In the genomic region with DNA sequence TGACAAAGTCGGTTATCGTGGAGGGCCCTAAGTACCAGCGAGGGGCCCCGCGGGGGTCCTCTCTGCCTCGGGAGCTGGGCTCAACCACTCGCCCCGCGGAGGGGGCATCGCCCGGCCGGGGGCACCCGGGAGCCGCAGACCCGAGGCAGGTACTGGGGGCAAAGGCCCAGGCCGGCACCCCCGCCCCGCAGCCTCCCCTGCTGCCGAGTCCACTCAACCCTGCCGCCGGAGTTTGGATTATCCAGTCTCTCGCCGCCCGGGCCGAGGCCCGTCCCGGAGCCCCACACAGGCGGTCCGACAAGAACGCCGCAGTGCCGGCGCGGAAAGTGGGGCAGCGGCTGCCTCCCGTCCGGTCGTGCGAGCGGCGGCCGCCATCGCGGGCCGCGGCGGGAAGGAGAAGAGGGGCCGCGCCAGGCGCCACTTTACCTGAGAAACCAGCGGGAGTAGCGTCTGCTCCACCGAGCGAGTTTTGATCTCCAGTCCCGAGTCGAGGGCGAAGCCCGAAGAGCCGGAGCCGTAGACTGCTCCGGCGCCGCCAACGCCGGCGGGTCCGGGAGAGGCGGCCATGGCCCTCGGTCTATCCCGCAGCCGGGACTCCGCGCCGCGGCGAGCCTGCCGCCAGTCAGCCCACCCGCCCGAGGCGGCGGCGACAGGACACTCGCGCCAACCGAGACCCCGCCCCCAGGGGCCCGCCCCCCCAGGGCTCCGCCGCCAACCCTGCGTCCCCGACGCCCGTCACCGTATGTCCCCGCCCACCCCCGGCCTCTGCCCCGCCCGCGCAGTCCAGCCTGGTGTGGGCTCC, we compare ENCODE assay signal across 8 cellular contexts. TPM values are rescaled to one million over a fixed set of nuclear protein-coding genes. Genes with fewer than 3 reads are reported as not detected.
A peak's percentile ranks its signal among the peaks of the same experiment; 100 is the strongest.
DNase-seq lines count a peak whose midpoint lies in the region; ATAC-seq, FAIRE-seq and TF ChIP-seq lines count a peak whose summit lies in the region.

A gene with protein sequence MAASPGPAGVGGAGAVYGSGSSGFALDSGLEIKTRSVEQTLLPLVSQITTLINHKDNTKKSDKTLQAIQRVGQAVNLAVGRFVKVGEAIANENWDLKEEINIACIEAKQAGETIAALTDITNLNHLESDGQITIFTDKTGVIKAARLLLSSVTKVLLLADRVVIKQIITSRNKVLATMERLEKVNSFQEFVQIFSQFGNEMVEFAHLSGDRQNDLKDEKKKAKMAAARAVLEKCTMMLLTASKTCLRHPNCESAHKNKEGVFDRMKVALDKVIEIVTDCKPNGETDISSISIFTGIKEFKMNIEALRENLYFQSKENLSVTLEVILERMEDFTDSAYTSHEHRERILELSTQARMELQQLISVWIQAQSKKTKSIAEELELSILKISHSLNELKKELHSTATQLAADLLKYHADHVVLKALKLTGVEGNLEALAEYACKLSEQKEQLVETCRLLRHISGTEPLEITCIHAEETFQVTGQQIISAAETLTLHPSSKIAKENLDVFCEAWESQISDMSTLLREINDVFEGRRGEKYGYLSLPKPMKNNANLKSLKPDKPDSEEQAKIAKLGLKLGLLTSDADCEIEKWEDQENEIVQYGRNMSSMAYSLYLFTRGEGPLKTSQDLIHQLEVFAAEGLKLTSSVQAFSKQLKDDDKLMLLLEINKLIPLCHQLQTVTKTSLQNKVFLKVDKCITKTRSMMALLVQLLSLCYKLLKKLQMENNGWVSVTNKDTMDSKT (minus strand): TSS at position 624 of the 802 bp plus-strand sequence. CDS start 57 bp downstream, at position 567.

- H3K4me1 ChIP-seq in ascending aorta = peaks cover 0 to 14% of the 10 kb centered on the region in 2 donors
- H3K4me1 ChIP-seq in hepatocyte (ENCODE audit: insufficient read depth) = peaks cover 14% of the 10 kb centered on the region

- H3K36me3 ChIP-seq in ascending aorta (no peaks in the 10 kb centered on the region), hepatocyte (replicated peaks; ENCODE audit: insufficient read depth, low read depth) (no peaks in the 10 kb centered on the region)

- peak within 1 kb of the TSS; percentile 64 for H2AFZ ChIP-seq in hepatocyte

- peak within 1 kb of the TSS; percentile 94 to 99 for H3K27ac ChIP-seq in ascending aorta
- peak within 1 kb of the TSS; percentile 98 for H3K27ac ChIP-seq in hepatocyte

- H3K27me3 ChIP-seq in ascending aorta (no peaks in the 10 kb centered on the region), hepatocyte (no peaks in the 10 kb centered on the region)

- 0 out of 2 replicates have a peak, but pooled peaks have one; percentile 52 for TF ChIP-seq POLR2A in GM12891 (IDR thresholded peaks at IDR 0.05; ENCODE audit: low read depth, low read length)

- H3K4me2 ChIP-seq in hepatocyte = peak within 1 kb of the TSS; percentile 92

- DNase-seq in GM12891 (ENCODE audit: insufficient read length, low spot score) (peak; percentile 75), NCI-H1048 (lab: John Stamatoyannopoulos, UW) (peak; percentile 75), T-helper 22 cell (ENCODE audit: low read depth) (peak; percentile 84), ascending aorta (ENCODE audit: low spot score in 2 of 2) (peak; percentile 81 to 98), hepatocyte (ENCODE audit: low spot score) (peak; percentile 96), sciatic nerve (ENCODE audit: low spot score) (peak; percentile 97), kidney tubule cell (ENCODE audit: low spot score) (no peak)

- TF ChIP-seq CTCF in ascending aorta (IDR thresholded peaks at IDR 0.05) (no peak), hepatocyte (IDR thresholded peaks at IDR 0.05; ENCODE audit: poor library complexity) (no peak)

- intact Hi-C loops in ascending aorta (cut with DNase I) (loop anchor here (1.0 to 5.0 kb wide), 6 partner anchors 24 to 536 kb away; a partner anchor contains a TSS), sciatic nerve (cut with DNase I) (no loop called here)

- no peaks in the 10 kb centered on the region for H3K9me2 ChIP-seq in hepatocyte (replicated peaks; ENCODE audit: insufficient read depth)

- under 1% methylated on average over 76 of the region's 99 CpGs for WGBS in hepatocyte (ENCODE audit: low lambda C conversion rate, missing lambda C conversion rate)

- no peaks in the 10 kb centered on the region for H4K20me1 ChIP-seq in hepatocyte (ENCODE audit: insufficient read depth, poor library complexity, severe bottlenecking)

- FAIRE-seq in GM12891 (lab: Jason Lieb, UNC) = peak; percentile 80

- no peaks in the 10 kb centered on the region for H3K9me3 ChIP-seq in ascending aorta
- H3K9me3 ChIP-seq in hepatocyte (ENCODE audit: low read depth) = no peaks in the 10 kb centered on the region

- ATAC-seq in HG02588 (IDR thresholded peaks at IDR 0.05; ENCODE audit: unreplicated experiment) (peak; percentile 61), sciatic nerve (peak; percentile 98)

- H3K4me3 ChIP-seq in ascending aorta = peak within 1 kb of the TSS; percentile 87 to 98
- H3K4me3 ChIP-seq in hepatocyte = peak within 1 kb of the TSS; percentile 94

- H3K79me2 ChIP-seq in hepatocyte = peaks cover 36% of the 10 kb centered on the region

TF ChIP-seq in GM12891, 5 proteins besides CTCF, POLR2A, EP300 and RAD21:
- TF ChIP-seq POU2F2 (IDR thresholded peaks at IDR 0.05; ENCODE audit: low read depth, low read length) (no peak), POLR2AphosphoS5 (IDR thresholded peaks at IDR 0.05; ENCODE audit: low read depth, low read length) (0 out of 2 replicates have a peak, but pooled peaks have one; percentile 27), TAF1 (IDR thresholded peaks at IDR 0.05; ENCODE audit: low read depth, low read length) (no peak), PAX5 (IDR thresholded peaks at IDR 0.05; ENCODE audit: insufficient read depth, low read length, severe bottlenecking) (no peak), SPI1 (IDR thresholded peaks at IDR 0.05; ENCODE audit: low read depth, low read length) (no peak)

RNA-seq across cellular contexts. Expression of the gene that starts here (rescaled TPM):
- 17.9 TPM for polyA plus RNA-seq in GM12891 (2012; ENCODE audit: low read depth, missing spikeins)
- total RNA-seq in ascending aorta = 16.4 TPM
- total RNA-seq in hepatocyte = 46.3 and 54.5 TPM in 2 replicates
- polyA plus RNA-seq in hepatocyte = 57.4 and 64.1 TPM in 2 replicates
- 177 TPM for total RNA-seq in sciatic nerve
